ENCODE assay signal across 16 cellular contexts in the genomic region with DNA sequence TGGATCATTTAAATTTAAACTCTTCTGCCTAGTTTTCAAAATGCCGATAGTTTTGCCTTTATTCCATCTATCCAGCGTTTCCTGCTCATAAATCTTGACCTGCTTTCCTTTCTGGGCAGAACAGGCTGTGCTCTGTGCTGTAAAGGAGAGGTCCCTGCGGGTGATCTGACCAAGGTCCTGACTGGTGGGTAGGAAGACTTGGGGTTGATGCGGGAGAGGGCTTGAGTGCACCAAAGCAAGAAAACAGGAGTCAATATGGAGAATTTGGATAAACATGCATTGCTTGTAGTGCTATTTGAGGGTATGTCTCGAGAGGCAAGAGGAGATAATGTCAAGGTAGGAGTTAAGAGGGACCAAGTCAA.
A peak's percentile ranks its signal among the peaks of the same experiment; 100 is the strongest.
DNase-seq lines count a peak whose midpoint lies in the region; ATAC-seq and TF ChIP-seq lines count a peak whose summit lies in the region.
"Had no signal": no experiment of that assay in that cellular context is flagged by ENCODE, and none has a peak within 500 bp of the region (broad histone marks: within the 10 kb centered on the region; RNA-seq: fewer than 3 reads in every experiment).

No MANE protein-coding gene starts in this region.

- H3K9me3 ChIP-seq in GM23248 (ENCODE audit: low read depth) = no peaks in the 10 kb centered on the region
- H3K9me3 ChIP-seq in esophagus muscularis mucosa = no peaks in the 10 kb centered on the region
- H3K9me3 ChIP-seq: suprapubic skin had no signal

- no peaks in the 10 kb centered on the region for H3F3A ChIP-seq in GM23248 (ENCODE audit: insufficient read depth)

- 37 to 40% methylated on average over 5 of the region's 5 CpGs for WGBS in GM23248 (ENCODE audit: low coverage in 1 of 2, low lambda C conversion rate in 2 of 2, missing lambda C conversion rate in 2 of 2), 2 experiments
- WGBS in esophagus muscularis mucosa = 88% methylated on average over 5 of the region's 5 CpGs

- in situ Hi-C loops in GM23248 (cut with MboI) = no loop called here

- no peak for TF ChIP-seq CTCF in esophagus muscularis mucosa (IDR thresholded peaks at IDR 0.05)
- no peak for TF ChIP-seq CTCF in GM10266 (IDR thresholded peaks at IDR 0.05; ENCODE audit: control insufficient read depth, insufficient read depth, low read depth, missing control alignments)

- no peaks in the 10 kb centered on the region for H3K4me1 ChIP-seq in GM23248 (ENCODE audit: insufficient read depth)
- H3K4me1 ChIP-seq in esophagus muscularis mucosa = peaks cover 0 to 6% (median 3%) of the 10 kb centered on the region in 4 donors

- H3K4me3 ChIP-seq in GM23248 (no peak overlapping the region), esophagus muscularis mucosa (no peak overlapping the region)
- H3K4me3 ChIP-seq: suprapubic skin had no signal

- ATAC-seq in GM18502 (IDR thresholded peaks at IDR 0.05; ENCODE audit: poor library complexity, unreplicated experiment) = peak; percentile 5
- ATAC-seq in HG03432 (IDR thresholded peaks at IDR 0.05; ENCODE audit: unreplicated experiment) = peak; percentile 4
- ATAC-seq in HG03159 (IDR thresholded peaks at IDR 0.05; ENCODE audit: unreplicated experiment) = no peak
- ATAC-seq: sciatic nerve had no signal

- no peaks in the 10 kb centered on the region for H3K27me3 ChIP-seq in GM23248 (replicated peaks; ENCODE audit: insufficient read depth)
- H3K27me3 ChIP-seq in esophagus muscularis mucosa = no peaks in the 10 kb centered on the region
- H3K27me3 ChIP-seq: suprapubic skin had no signal

- H3K27ac ChIP-seq in GM23248 = no peak overlapping the region
- H3K27ac ChIP-seq in esophagus muscularis mucosa (replicated peaks in 1 of 4) = no peak overlapping the region
- H3K27ac ChIP-seq: C4-2B, suprapubic skin, WERI-Rb-1 had no signal

- H2AFZ ChIP-seq in GM23248 = no peak overlapping the region

- H3K79me2 ChIP-seq in GM23248 (ENCODE audit: insufficient read depth) = no peaks in the 10 kb centered on the region

- intact Hi-C loops in esophagus muscularis mucosa (cut with DNase I) (loop anchor here (5.0 kb wide), 1 partner anchor 34 kb away; no protein-coding TSS in a partner anchor), posterior vena cava (cut with DNase I) (no loop called here)

- peak; percentile 30 for DNase-seq in GM23248
- peak; percentile 19 for DNase-seq in esophagus muscularis mucosa (ENCODE audit: extremely low spot score)
- DNase-seq in GM10266 (ENCODE audit: extremely low spot score) = no peak
- DNase-seq in NCI-H1105 (lab: John Stamatoyannopoulos, UW) = no peak
- DNase-seq in posterior vena cava (ENCODE audit: low spot score) = no peak
- DNase-seq: activated T-cell treated with anti-CD3 and anti-CD28 coated beads, Interleukin-2, amount 50 U/mL, for 4 hours; kidney; NCI-H1694; NCI-H774; WERI-Rb-1 had no signal

- H3K4me2 ChIP-seq in GM23248 (ENCODE audit: unreplicated experiment) = no peak overlapping the region

- no peak overlapping the region for H3K9ac ChIP-seq in GM23248

- no peak for TF ChIP-seq EP300 in esophagus muscularis mucosa (IDR thresholded peaks at IDR 0.05)

- H4K20me1 ChIP-seq in GM23248 (ENCODE audit: insufficient read depth) = no peaks in the 10 kb centered on the region

- no peak for TF ChIP-seq POLR2A in esophagus muscularis mucosa (IDR thresholded peaks at IDR 0.05; ENCODE audit: low read depth)

- H3K9me2 ChIP-seq in GM23248 (ENCODE audit: insufficient read depth) = no peaks in the 10 kb centered on the region

- H3K36me3 ChIP-seq in GM23248 (ENCODE audit: low read depth) (no peaks in the 10 kb centered on the region), esophagus muscularis mucosa (no peaks in the 10 kb centered on the region)
- H3K36me3 ChIP-seq: suprapubic skin, WERI-Rb-1 had no signal

Comparison
In these comparisons a context has a peak if more than half of its experiments do, and no peak if none do; other contexts are left out.
1. DNase-seq: peak in GM23248 (single experiment) and esophagus muscularis mucosa (single experiment); none in GM10266 (single experiment), NCI-H1105 (single experiment) and posterior vena cava (single experiment).